In the genomic region with DNA sequence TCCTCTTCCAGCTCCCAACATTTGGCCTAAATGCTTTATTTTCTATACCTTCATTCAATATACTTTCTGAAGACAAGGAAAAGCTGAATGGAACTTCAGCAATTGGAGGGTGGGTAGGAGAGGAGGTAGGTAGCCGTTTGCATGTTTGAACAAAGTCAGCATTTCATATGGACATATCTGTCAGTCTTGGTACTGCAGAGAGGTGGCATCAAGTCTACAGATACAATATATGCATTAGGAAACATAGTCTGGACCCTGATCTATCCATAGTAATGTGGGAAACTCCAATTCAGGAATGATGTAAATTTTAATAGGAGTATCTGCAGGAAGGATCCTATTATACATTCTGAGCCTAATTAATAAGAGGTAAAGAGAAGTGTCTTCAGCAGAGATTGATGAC, we compare ENCODE assay signal across 24 cellular contexts.
"Had no signal": no experiment of that assay in that cellular context is flagged by ENCODE, and none has a peak within 500 bp of the region (broad histone marks: within the 10 kb centered on the region; RNA-seq: fewer than 3 reads in every experiment).

No MANE protein-coding gene starts in this region.

- H3K27me3 ChIP-seq: body of pancreas, cardiac muscle cell, right lobe of liver, thyroid gland, upper lobe of left lung had no signal

- H3K27ac ChIP-seq: body of pancreas, cardiac muscle cell, coronary artery, left lung, right lobe of liver, thyroid gland had no signal

- H3K36me3 ChIP-seq: cardiac muscle cell, left lung, right lobe of liver, thyroid gland, upper lobe of left lung had no signal

- DNase-seq: activated CD4-positive, alpha-beta T cell treated with anti-CD3 and anti-CD28 coated beads for 36 hours; activated CD4-positive, CD25-positive, alpha-beta regulatory T cell; activated CD8-positive, alpha-beta memory T cell treated with anti-CD3 and anti-CD28 coated beads, Interleukin-2, amount 10 ng/mL, durations not matched to agents 7 days and 5 days; activated CD8-positive, alpha-beta T cell treated with anti-CD3 and anti-CD28 coated beads, Interleukin-2, amount 10 ng/mL, durations not matched to agents 7 days and 5 days; activated naive CD4-positive, alpha-beta T cell; activated T-cell treated with anti-CD3 and anti-CD28 coated beads, Interleukin-2, amount 50 U/mL, for 48 hours; aorta; body of pancreas; dorsolateral prefrontal cortex; effector memory CD4-positive, alpha-beta T cell; foreskin fibroblast; head of caudate nucleus; kidney glomerular epithelial cell; left lung; posterior cingulate gyrus; right lobe of liver; stimulated activated CD4-positive, alpha-beta T cell treated with anti-CD3 and anti-CD28 coated beads, Interleukin-2, amount 100 ng/mL, for 48 hours; stimulated activated naive CD4-positive, alpha-beta T cell treated with Interleukin-2 at 50 U/mL for 16 hours; substantia nigra; thyroid gland; upper lobe of left lung had no signal

- ATAC-seq: activated CD4-positive, alpha-beta T cell treated with anti-CD3 and anti-CD28 coated beads for 36 hours; activated CD8-positive, alpha-beta memory T cell treated with anti-CD3 and anti-CD28 coated beads, Interleukin-2, amount 10 ng/mL, durations not matched to agents 7 days and 5 days; activated CD8-positive, alpha-beta T cell treated with anti-CD3 and anti-CD28 coated beads, Interleukin-2, amount 10 ng/mL, durations not matched to agents 7 days and 5 days; activated naive CD4-positive, alpha-beta T cell treated with anti-CD3 and anti-CD28 coated beads, Interleukin-2, amount 50 U/mL, for 72 hours; body of pancreas; left lung; right lobe of liver had no signal

- H3K9me3 ChIP-seq: body of pancreas, left lung, right lobe of liver, thyroid gland, upper lobe of left lung had no signal

- H3K4me3 ChIP-seq: body of pancreas, cardiac muscle cell, coronary artery, dorsolateral prefrontal cortex, left lung, right lobe of liver, thyroid gland, upper lobe of left lung had no signal

- H3K4me1 ChIP-seq: thyroid gland had no signal
